ENCODE assay signal across 1 cellular context in genomic region chr2:222240676-222241049, GRCh38.
TF ChIP-seq lines count a peak whose summit lies in the region.

No MANE protein-coding gene starts in this region.

TF ChIP-seq in GM23338, 12 proteins besides CTCF, POLR2A, EP300 and RAD21:
- TF ChIP-seq ZNF462 (CRISPR knock-in tag; IDR thresholded peaks at IDR 0.05) (no peak), ZNF331 (CRISPR knock-in tag; IDR thresholded peaks at IDR 0.05; ENCODE audit: low read depth) (no peak), STAT1 (IDR thresholded peaks at IDR 0.05; ENCODE audit: unreplicated experiment) (no peak), REST (IDR thresholded peaks at IDR 0.05; ENCODE audit: unreplicated experiment) (no peak), JUNB (IDR thresholded peaks at IDR 0.05; ENCODE audit: unreplicated experiment) (no peak)
